8 cellular contexts compared by ENCODE assay signal in genomic region chr12:46219892-46220655, GRCh38. TPM values are rescaled to one million over a fixed set of nuclear protein-coding genes. Genes with fewer than 3 reads are reported as not detected.
DNase-seq lines count a peak whose midpoint lies in the region; ATAC-seq and TF ChIP-seq lines count a peak whose summit lies in the region.

No MANE protein-coding gene starts in this region.

- H3K27me3 Mint-ChIP-seq in GM23338 (ENCODE audit: insufficient read depth, low read depth, poor library complexity), result peaks cover 7% of the 10 kb centered on the region
- H3K27me3 Mint-ChIP-seq in T-helper 2 cell treated with Interferon-gamma antibody and Interleukin-4, amounts not matched to agents 5 μg/mL and 100 μg/mL, for 36 hours (ENCODE audit: low read depth), result no peaks in the 10 kb centered on the region

- no peaks in the 10 kb centered on the region for H3K9me2 ChIP-seq in GM23338 (ENCODE audit: insufficient read depth)

- no peaks in the 10 kb centered on the region for H3K9me3 Mint-ChIP-seq in GM23338
- no peaks in the 10 kb centered on the region for H3K9me3 Mint-ChIP-seq in T-helper 2 cell treated with Interferon-gamma antibody and Interleukin-4, amounts not matched to agents 5 μg/mL and 100 μg/mL, for 36 hours

- H3K79me2 ChIP-seq in GM23338 (replicated peaks; ENCODE audit: insufficient read depth), result peaks cover 100% of the 10 kb centered on the region

- H3K4me1 Mint-ChIP-seq in GM23338, result peaks cover 71% of the 10 kb centered on the region
- H3K4me1 Mint-ChIP-seq in T-helper 2 cell treated with Interferon-gamma antibody and Interleukin-4, amounts not matched to agents 5 μg/mL and 100 μg/mL, for 36 hours (ENCODE audit: low read depth), result peaks cover 93% of the 10 kb centered on the region

- in situ Hi-C loops in astrocyte of the spinal cord (cut with HindIII; ENCODE audit: low sequenced_read_pairs), result no loop called here

- no peaks in the 10 kb centered on the region for H3F3A ChIP-seq in GM23338 (replicated peaks; ENCODE audit: low read depth)

- no peak overlapping the region for H2AFZ ChIP-seq in GM23338

- H4K20me1 ChIP-seq in GM23338 (replicated peaks; ENCODE audit: insufficient read depth), result peaks cover 42% of the 10 kb centered on the region; the same call in 1 of the 2 replicates

- H3K9ac ChIP-seq in mucosa of rectum (ENCODE audit: low read depth in 1 of 2, low read length in 2 of 2), result peak overlapping the region in 1 of 2 donors; percentile 13

- no peak for ATAC-seq in GM23338

- DNase-seq in GM23338 (ENCODE audit: low spot score) (no peak), astrocyte of the spinal cord (ENCODE audit: low read depth, low spot score) (peak; percentile 73), superior temporal gyrus (ENCODE audit: extremely low spot score) (peak; percentile 21), cerebellar nuclear complex (lab: John Stamatoyannopoulos, UW) (no peak), ascending aorta (ENCODE audit: low spot score in 2 of 2) (no peak), NCI-H2081 treated with DMSO at 0.1 percent for 48 hours (lab: John Stamatoyannopoulos, UW) (no peak)
- DNase-seq in T-helper 2 cell treated with Interferon-gamma antibody and Interleukin-4, amounts not matched to agents 5 μg/mL and 100 μg/mL, for 36 hours (ENCODE audit: low spot score), result peak; percentile 85

- no peak for TF ChIP-seq CTCF in GM23338 (conservative IDR thresholded peaks at IDR 0.05; ENCODE audit: low read depth in 2 of 2)
- TF ChIP-seq CTCF in astrocyte of the spinal cord (IDR thresholded peaks at IDR 0.05; ENCODE audit: low read depth, low read length), result no peak
- TF ChIP-seq CTCF in ascending aorta (IDR thresholded peaks at IDR 0.05), result no peak

- H3K4me3 ChIP-seq in GM23338, result no peak overlapping the region
- no peak overlapping the region for H3K4me3 ChIP-seq in astrocyte of the spinal cord (ENCODE audit: low read depth, low read length)
- peak overlapping the region in 1 of 2 donors; percentile 8 for H3K4me3 ChIP-seq in mucosa of rectum (ENCODE audit: low read length in 2 of 2)
- peak overlapping the region in 1 of 2 donors; percentile 14 for H3K4me3 ChIP-seq in ascending aorta

- H3K27ac ChIP-seq in GM23338 (ENCODE audit: low read depth) (peak overlapping the region; percentile 66), mucosa of rectum (ENCODE audit: low read depth in 2 of 2, low read length in 2 of 2) (peak overlapping the region; percentile 68 to 72), ascending aorta (peak overlapping the region in 1 of 2 donors; percentile 64)

- H3K4me3 Mint-ChIP-seq in GM23338, result no peak overlapping the region
- H3K4me3 Mint-ChIP-seq in T-helper 2 cell treated with Interferon-gamma antibody and Interleukin-4, amounts not matched to agents 5 μg/mL and 100 μg/mL, for 36 hours, result peak overlapping the region; percentile 83

- peaks cover 90% of the 10 kb centered on the region for H3K36me3 Mint-ChIP-seq in GM23338 (ENCODE audit: low read depth)
- H3K36me3 Mint-ChIP-seq in T-helper 2 cell treated with Interferon-gamma antibody and Interleukin-4, amounts not matched to agents 5 μg/mL and 100 μg/mL, for 36 hours (ENCODE audit: low read depth), result peaks cover 75% of the 10 kb centered on the region

- H3K27me3 ChIP-seq in GM23338 (ENCODE audit: insufficient read depth), result no peaks in the 10 kb centered on the region
- H3K27me3 ChIP-seq in mucosa of rectum (ENCODE audit: control insufficient read depth in 2 of 2, insufficient read depth in 2 of 2, low read length in 2 of 2), result no peaks in the 10 kb centered on the region
- no peaks in the 10 kb centered on the region for H3K27me3 ChIP-seq in ascending aorta

- H3K27ac Mint-ChIP-seq in GM23338, result peak overlapping the region; percentile 19; the same call in 1 of the 2 replicates
- H3K27ac Mint-ChIP-seq in T-helper 2 cell treated with Interferon-gamma antibody and Interleukin-4, amounts not matched to agents 5 μg/mL and 100 μg/mL, for 36 hours, result peak overlapping the region; percentile 95

- H3K4me1 ChIP-seq in GM23338 (ENCODE audit: insufficient read depth) (peaks cover 33% of the 10 kb centered on the region), mucosa of rectum (ENCODE audit: control insufficient read depth in 2 of 2, insufficient read depth in 2 of 2, low read length in 2 of 2) (peaks cover 21 to 35% of the 10 kb centered on the region in 2 donors), ascending aorta (peaks cover 23 to 26% of the 10 kb centered on the region in 2 donors)

- intact Hi-C loops in ascending aorta (cut with DNase I), result loop anchor here (5.0 kb wide), 2 partner anchors 47 to 147 kb away; partner anchors contain the start of gene SLC38A1

- no peaks in the 10 kb centered on the region for H3K9me3 ChIP-seq in mucosa of rectum (ENCODE audit: control insufficient read depth in 2 of 2, low read length in 2 of 2)
- H3K9me3 ChIP-seq in ascending aorta, result no peaks in the 10 kb centered on the region

- H3K4me2 ChIP-seq in GM23338, result no peak overlapping the region

- H3K36me3 ChIP-seq in GM23338 (ENCODE audit: insufficient read depth) (peaks cover 37% of the 10 kb centered on the region), mucosa of rectum (ENCODE audit: control insufficient read depth in 2 of 2, insufficient read depth in 2 of 2, low read length in 2 of 2) (peaks cover 6 to 14% of the 10 kb centered on the region in 2 donors), ascending aorta (no peaks in the 10 kb centered on the region)

TF ChIP-seq in GM23338, 12 proteins besides CTCF, POLR2A, EP300 and RAD21 (continues in another document):
- TF ChIP-seq JUNB (IDR thresholded peaks at IDR 0.05; ENCODE audit: unreplicated experiment) (no peak), ZNF462 (CRISPR knock-in tag; IDR thresholded peaks at IDR 0.05) (no peak), EZH2phosphoT487 (IDR thresholded peaks at IDR 0.05; ENCODE audit: unreplicated experiment) (no peak), EZH2 (IDR thresholded peaks at IDR 0.05; ENCODE audit: low read depth, unreplicated experiment) (no peak), ZNF331 (CRISPR knock-in tag; IDR thresholded peaks at IDR 0.05; ENCODE audit: low read depth) (no peak), POLR2AphosphoS5 (IDR thresholded peaks at IDR 0.05; ENCODE audit: low read depth) (no peak)

RNA-seq across cellular contexts. Expression of gene SLC38A1, which starts 48.8 kb away (rescaled TPM):
- total RNA-seq in GM23338 (2014; rRNA removed; shearing (Covaris generic)), result 234 and 281 TPM in 2 replicates
- polyA plus RNA-seq in GM23338 (2016; fragmentation: Nextera tagmentation; extraction: Ambion mirVana), result 91.1 and 114 TPM in 2 replicates
- total RNA-seq in ascending aorta, result 12.8 TPM

Comparison
In these comparisons a context has a peak if more than half of its experiments do, and no peak if none do; other contexts are left out.
1. DNase-seq: peak in T-helper 2 cell treated with Interferon-gamma antibody and Interleukin-4, amounts not matched to agents 5 μg/mL and 100 μg/mL, for 36 hours (single experiment), astrocyte of the spinal cord (single experiment) and superior temporal gyrus (single experiment); none in GM23338 (single experiment), cerebellar nuclear complex (0 of 2), ascending aorta (0 of 2) and NCI-H2081 treated with DMSO at 0.1 percent for 48 hours (single experiment).
2. RNA of gene SLC38A1, which starts 48.8 kb away (total RNA-seq): 234 to 281 TPM in GM23338; 12.8 TPM in ascending aorta (single experiment); every median in the first group is over 10 times any median in the second.